Comparison of ENCODE assay signal across 1 cellular context in the genomic region with DNA sequence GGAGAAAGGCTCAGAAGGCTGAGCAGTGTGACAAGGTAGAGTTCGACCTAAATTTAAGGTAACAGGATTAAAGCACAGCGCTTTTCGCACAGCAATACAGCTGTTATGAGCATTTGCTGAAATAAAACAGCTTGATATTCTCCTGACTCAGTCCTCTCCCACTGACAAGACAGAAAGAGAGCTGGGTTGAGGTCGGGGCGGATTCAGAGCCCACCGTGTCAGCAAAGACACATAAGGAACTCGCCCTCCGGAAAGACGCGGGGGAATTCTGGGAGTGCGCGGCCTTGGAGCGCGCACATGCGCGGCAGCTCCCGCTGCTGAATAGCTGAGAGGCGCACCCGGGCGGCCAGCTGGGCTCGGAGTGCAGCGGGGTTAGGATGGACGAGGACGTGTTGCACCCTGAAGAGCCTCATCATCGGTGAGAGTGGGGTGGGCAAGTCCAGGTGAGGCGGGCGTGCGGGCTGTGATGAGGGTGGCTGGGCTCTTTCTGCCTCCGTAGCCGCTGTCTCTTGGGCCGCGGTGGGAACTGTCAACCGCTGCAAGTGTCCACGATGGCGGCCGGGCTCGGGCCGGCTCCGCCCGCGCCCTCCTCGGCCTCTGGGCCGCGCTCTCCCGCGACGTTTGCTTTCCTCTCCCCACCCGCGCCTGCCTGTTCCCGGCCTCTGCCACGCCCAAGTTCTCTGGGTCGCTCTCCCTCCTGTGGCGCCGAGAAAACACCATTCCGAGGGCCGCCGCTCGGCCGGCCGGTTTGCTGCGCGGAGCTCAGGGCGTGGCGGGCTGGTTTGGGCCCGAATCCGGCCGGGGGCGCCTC.
TF ChIP-seq lines count a peak whose summit lies in the region.

No MANE protein-coding gene starts in this region.

TF ChIP-seq in K562, 482 proteins besides CTCF, POLR2A, EP300 and RAD21 (continued from another document and continues in another):
- TF ChIP-seq, protein P1, sequence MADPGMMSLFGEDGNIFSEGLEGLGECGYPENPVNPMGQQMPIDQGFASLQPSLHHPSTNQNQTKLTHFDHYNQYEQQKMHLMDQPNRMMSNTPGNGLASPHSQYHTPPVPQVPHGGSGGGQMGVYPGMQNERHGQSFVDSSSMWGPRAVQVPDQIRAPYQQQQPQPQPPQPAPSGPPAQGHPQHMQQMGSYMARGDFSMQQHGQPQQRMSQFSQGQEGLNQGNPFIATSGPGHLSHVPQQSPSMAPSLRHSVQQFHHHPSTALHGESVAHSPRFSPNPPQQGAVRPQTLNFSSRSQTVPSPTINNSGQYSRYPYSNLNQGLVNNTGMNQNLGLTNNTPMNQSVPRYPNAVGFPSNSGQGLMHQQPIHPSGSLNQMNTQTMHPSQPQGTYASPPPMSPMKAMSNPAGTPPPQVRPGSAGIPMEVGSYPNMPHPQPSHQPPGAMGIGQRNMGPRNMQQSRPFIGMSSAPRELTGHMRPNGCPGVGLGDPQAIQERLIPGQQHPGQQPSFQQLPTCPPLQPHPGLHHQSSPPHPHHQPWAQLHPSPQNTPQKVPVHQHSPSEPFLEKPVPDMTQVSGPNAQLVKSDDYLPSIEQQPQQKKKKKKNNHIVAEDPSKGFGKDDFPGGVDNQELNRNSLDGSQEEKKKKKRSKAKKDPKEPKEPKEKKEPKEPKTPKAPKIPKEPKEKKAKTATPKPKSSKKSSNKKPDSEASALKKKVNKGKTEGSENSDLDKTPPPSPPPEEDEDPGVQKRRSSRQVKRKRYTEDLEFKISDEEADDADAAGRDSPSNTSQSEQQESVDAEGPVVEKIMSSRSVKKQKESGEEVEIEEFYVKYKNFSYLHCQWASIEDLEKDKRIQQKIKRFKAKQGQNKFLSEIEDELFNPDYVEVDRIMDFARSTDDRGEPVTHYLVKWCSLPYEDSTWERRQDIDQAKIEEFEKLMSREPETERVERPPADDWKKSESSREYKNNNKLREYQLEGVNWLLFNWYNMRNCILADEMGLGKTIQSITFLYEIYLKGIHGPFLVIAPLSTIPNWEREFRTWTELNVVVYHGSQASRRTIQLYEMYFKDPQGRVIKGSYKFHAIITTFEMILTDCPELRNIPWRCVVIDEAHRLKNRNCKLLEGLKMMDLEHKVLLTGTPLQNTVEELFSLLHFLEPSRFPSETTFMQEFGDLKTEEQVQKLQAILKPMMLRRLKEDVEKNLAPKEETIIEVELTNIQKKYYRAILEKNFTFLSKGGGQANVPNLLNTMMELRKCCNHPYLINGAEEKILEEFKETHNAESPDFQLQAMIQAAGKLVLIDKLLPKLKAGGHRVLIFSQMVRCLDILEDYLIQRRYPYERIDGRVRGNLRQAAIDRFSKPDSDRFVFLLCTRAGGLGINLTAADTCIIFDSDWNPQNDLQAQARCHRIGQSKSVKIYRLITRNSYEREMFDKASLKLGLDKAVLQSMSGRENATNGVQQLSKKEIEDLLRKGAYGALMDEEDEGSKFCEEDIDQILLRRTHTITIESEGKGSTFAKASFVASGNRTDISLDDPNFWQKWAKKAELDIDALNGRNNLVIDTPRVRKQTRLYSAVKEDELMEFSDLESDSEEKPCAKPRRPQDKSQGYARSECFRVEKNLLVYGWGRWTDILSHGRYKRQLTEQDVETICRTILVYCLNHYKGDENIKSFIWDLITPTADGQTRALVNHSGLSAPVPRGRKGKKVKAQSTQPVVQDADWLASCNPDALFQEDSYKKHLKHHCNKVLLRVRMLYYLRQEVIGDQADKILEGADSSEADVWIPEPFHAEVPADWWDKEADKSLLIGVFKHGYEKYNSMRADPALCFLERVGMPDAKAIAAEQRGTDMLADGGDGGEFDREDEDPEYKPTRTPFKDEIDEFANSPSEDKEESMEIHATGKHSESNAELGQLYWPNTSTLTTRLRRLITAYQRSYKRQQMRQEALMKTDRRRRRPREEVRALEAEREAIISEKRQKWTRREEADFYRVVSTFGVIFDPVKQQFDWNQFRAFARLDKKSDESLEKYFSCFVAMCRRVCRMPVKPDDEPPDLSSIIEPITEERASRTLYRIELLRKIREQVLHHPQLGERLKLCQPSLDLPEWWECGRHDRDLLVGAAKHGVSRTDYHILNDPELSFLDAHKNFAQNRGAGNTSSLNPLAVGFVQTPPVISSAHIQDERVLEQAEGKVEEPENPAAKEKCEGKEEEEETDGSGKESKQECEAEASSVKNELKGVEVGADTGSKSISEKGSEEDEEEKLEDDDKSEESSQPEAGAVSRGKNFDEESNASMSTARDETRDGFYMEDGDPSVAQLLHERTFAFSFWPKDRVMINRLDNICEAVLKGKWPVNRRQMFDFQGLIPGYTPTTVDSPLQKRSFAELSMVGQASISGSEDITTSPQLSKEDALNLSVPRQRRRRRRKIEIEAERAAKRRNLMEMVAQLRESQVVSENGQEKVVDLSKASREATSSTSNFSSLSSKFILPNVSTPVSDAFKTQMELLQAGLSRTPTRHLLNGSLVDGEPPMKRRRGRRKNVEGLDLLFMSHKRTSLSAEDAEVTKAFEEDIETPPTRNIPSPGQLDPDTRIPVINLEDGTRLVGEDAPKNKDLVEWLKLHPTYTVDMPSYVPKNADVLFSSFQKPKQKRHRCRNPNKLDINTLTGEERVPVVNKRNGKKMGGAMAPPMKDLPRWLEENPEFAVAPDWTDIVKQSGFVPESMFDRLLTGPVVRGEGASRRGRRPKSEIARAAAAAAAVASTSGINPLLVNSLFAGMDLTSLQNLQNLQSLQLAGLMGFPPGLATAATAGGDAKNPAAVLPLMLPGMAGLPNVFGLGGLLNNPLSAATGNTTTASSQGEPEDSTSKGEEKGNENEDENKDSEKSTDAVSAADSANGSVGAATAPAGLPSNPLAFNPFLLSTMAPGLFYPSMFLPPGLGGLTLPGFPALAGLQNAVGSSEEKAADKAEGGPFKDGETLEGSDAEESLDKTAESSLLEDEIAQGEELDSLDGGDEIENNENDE (IDR thresholded peaks at IDR 0.05; ENCODE audit: low read depth, low read length), result no peak
- TF ChIP-seq GATAD2A (IDR thresholded peaks at IDR 0.05), result no peak; the same call in 1 of the 2 replicates
- no peak for TF ChIP-seq CHD1 (IDR thresholded peaks at IDR 0.05; ENCODE audit: low read length)
- no peak for TF ChIP-seq ZNF316 (IDR thresholded peaks at IDR 0.05)
- no peak for TF ChIP-seq HMG20A (CRISPR knock-in tag; conservative IDR thresholded peaks at IDR 0.05)
- TF ChIP-seq, protein P2, sequence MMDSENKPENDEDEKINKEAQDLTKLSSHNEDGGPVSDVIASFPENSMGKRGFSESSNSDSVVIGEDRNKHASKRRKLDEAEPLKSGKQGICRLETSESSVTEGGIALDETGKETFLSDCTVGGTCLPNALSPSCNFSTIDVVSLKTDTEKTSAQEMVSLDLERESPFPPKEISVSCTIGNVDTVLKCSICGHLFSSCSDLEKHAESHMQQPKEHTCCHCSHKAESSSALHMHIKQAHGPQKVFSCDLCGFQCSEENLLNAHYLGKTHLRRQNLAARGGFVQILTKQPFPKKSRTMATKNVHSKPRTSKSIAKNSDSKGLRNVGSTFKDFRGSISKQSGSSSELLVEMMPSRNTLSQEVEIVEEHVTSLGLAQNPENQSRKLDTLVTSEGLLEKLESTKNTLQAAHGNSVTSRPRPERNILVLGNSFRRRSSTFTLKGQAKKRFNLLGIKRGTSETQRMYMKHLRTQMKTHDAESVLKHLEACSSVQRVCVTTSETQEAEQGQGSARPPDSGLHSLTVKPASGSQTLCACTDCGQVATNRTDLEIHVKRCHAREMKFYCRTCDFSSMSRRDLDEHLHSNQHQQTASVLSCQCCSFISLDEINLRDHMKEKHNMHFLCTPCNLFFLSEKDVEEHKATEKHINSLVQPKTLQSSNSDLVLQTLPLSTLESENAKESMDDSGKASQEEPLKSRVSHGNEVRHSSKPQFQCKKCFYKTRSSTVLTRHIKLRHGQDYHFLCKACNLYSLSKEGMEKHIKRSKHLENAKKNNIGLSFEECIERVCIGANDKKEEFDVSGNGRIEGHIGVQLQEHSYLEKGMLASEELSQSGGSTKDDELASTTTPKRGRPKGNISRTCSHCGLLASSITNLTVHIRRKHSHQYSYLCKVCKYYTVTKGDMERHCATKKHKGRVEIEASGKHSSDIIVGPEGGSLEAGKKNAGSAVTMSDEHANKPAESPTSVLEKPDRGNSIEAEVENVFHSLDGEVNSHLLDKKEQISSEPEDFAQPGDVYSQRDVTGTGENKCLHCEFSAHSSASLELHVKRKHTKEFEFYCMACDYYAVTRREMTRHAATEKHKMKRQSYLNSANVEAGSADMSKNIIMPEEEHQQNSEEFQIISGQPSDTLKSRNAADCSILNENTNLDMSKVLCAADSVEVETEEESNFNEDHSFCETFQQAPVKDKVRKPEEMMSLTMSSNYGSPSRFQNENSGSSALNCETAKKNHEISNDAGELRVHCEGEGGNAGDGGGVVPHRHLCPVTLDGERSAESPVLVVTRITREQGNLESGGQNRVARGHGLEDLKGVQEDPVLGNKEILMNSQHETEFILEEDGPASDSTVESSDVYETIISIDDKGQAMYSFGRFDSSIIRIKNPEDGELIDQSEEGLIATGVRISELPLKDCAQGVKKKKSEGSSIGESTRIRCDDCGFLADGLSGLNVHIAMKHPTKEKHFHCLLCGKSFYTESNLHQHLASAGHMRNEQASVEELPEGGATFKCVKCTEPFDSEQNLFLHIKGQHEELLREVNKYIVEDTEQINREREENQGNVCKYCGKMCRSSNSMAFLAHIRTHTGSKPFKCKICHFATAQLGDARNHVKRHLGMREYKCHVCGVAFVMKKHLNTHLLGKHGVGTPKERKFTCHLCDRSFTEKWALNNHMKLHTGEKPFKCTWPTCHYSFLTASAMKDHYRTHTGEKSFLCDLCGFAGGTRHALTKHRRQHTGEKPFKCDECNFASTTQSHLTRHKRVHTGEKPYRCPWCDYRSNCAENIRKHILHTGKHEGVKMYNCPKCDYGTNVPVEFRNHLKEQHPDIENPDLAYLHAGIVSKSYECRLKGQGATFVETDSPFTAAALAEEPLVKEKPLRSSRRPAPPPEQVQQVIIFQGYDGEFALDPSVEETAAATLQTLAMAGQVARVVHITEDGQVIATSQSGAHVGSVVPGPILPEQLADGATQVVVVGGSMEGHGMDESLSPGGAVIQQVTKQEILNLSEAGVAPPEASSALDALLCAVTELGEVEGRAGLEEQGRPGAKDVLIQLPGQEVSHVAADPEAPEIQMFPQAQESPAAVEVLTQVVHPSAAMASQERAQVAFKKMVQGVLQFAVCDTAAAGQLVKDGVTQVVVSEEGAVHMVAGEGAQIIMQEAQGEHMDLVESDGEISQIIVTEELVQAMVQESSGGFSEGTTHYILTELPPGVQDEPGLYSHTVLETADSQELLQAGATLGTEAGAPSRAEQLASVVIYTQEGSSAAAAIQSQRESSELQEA (IDR thresholded peaks at IDR 0.05; ENCODE audit: low read depth), result 0 out of 2 replicates have a peak, but pooled peaks have one; percentile 37
- TF ChIP-seq ZNF707 (CRISPR knock-in tag; conservative IDR thresholded peaks at IDR 0.05), result no peak
- TF ChIP-seq, protein P3, sequence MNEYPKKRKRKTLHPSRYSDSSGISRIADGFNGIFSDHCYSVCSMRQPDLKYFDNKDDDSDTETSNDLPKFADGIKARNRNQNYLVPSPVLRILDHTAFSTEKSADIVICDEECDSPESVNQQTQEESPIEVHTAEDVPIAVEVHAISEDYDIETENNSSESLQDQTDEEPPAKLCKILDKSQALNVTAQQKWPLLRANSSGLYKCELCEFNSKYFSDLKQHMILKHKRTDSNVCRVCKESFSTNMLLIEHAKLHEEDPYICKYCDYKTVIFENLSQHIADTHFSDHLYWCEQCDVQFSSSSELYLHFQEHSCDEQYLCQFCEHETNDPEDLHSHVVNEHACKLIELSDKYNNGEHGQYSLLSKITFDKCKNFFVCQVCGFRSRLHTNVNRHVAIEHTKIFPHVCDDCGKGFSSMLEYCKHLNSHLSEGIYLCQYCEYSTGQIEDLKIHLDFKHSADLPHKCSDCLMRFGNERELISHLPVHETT (CRISPR knock-in tag; conservative IDR thresholded peaks at IDR 0.05 in 1 of 2, IDR thresholded peaks at IDR 0.05 in 1 of 2), result no peak
- TF ChIP-seq, protein P4, sequence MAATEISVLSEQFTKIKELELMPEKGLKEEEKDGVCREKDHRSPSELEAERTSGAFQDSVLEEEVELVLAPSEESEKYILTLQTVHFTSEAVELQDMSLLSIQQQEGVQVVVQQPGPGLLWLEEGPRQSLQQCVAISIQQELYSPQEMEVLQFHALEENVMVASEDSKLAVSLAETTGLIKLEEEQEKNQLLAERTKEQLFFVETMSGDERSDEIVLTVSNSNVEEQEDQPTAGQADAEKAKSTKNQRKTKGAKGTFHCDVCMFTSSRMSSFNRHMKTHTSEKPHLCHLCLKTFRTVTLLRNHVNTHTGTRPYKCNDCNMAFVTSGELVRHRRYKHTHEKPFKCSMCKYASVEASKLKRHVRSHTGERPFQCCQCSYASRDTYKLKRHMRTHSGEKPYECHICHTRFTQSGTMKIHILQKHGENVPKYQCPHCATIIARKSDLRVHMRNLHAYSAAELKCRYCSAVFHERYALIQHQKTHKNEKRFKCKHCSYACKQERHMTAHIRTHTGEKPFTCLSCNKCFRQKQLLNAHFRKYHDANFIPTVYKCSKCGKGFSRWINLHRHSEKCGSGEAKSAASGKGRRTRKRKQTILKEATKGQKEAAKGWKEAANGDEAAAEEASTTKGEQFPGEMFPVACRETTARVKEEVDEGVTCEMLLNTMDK (IDR thresholded peaks at IDR 0.05; ENCODE audit: borderline replicate concordance, insufficient read depth, low read depth, low read length, poor library complexity, severe bottlenecking), result no peak
- no peak for TF ChIP-seq PRMT5 (CRISPR knock-in tag; IDR thresholded peaks at IDR 0.05)
- TF ChIP-seq BMI1 (IDR thresholded peaks at IDR 0.05; ENCODE audit: low read length), result no peak
- no peak for TF ChIP-seq LCOR (CRISPR knock-in tag; IDR thresholded peaks at IDR 0.05)
- TF ChIP-seq SAFB (IDR thresholded peaks at IDR 0.05; ENCODE audit: borderline replicate concordance, low read depth, low read length), result peak; percentile 77
- TF ChIP-seq, protein P5, sequence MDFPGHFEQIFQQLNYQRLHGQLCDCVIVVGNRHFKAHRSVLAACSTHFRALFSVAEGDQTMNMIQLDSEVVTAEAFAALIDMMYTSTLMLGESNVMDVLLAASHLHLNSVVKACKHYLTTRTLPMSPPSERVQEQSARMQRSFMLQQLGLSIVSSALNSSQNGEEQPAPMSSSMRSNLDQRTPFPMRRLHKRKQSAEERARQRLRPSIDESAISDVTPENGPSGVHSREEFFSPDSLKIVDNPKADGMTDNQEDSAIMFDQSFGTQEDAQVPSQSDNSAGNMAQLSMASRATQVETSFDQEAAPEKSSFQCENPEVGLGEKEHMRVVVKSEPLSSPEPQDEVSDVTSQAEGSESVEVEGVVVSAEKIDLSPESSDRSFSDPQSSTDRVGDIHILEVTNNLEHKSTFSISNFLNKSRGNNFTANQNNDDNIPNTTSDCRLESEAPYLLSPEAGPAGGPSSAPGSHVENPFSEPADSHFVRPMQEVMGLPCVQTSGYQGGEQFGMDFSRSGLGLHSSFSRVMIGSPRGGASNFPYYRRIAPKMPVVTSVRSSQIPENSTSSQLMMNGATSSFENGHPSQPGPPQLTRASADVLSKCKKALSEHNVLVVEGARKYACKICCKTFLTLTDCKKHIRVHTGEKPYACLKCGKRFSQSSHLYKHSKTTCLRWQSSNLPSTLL (IDR thresholded peaks at IDR 0.05), result no peak
- peak; percentile 45 for TF ChIP-seq CCNT2 (IDR thresholded peaks at IDR 0.05; ENCODE audit: borderline replicate concordance, extremely low read depth, insufficient read length, low read depth, low read length)
- TF ChIP-seq TRIM28 (IDR thresholded peaks at IDR 0.05), result 0 out of 2 replicates have a peak, but pooled peaks have one; percentile 36
- peak; percentile 69 for TF ChIP-seq KDM5B (IDR thresholded peaks at IDR 0.05; ENCODE audit: insufficient replicate concordance, low read depth, low read length)
- TF ChIP-seq TAF9B (IDR thresholded peaks at IDR 0.05; ENCODE audit: partially characterized antibody), result no peak
- no peak for TF ChIP-seq ZNF764 (CRISPR knock-in tag; IDR thresholded peaks at IDR 0.05; ENCODE audit: low read depth)
- TF ChIP-seq NR4A1 (CRISPR knock-in tag; IDR thresholded peaks at IDR 0.05), result no peak
- TF ChIP-seq NR4A1 (tag; IDR thresholded peaks at IDR 0.05), result no peak
- TF ChIP-seq CBFA2T3 (IDR thresholded peaks at IDR 0.05), result no peak
